ENCODE assay signal across 1 cellular context in the genomic region with DNA sequence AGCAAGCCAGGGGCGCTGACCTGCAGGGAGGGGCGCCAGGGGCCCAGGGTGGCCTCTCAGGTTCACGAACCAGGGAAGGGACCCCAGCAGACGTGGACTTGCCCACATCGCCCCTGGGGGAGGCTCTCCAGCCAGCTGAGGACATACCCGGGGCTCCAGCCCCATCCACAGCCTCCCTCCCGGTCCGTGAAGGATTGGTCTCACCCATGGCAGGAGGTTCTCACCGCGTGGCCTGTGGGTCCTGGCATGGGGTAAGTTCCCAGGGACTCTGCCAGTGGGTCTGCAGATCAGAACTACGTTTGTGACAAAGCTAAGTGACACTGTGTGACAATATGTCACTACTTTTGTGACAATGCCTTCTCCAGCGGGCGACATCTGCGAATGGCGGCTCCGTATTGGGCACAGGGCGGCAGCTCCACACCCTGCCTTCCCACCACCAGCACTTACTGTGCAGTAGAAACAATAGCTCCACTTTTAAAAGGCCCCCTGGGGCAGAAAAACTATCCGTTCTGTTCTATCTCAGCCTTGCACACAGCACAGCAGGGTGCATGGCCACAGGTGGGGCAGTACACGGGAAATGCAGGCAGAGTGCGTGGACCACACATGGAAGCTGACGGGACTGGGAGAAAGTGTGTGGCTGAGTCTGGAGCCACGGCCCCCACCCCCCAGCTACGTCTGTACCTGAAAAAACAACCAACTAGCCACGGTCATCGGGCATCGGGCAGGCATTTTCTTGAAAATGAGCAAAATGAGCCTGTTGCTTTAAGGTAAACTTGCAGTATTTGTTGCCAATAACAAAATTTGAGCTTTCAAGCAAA.
TF ChIP-seq lines count a peak whose summit lies in the region.

No MANE protein-coding gene starts in this region.

TF ChIP-seq in WTC11, 78 proteins besides CTCF, POLR2A, EP300 and RAD21 (continued from another document):
- TF ChIP-seq, protein P1, sequence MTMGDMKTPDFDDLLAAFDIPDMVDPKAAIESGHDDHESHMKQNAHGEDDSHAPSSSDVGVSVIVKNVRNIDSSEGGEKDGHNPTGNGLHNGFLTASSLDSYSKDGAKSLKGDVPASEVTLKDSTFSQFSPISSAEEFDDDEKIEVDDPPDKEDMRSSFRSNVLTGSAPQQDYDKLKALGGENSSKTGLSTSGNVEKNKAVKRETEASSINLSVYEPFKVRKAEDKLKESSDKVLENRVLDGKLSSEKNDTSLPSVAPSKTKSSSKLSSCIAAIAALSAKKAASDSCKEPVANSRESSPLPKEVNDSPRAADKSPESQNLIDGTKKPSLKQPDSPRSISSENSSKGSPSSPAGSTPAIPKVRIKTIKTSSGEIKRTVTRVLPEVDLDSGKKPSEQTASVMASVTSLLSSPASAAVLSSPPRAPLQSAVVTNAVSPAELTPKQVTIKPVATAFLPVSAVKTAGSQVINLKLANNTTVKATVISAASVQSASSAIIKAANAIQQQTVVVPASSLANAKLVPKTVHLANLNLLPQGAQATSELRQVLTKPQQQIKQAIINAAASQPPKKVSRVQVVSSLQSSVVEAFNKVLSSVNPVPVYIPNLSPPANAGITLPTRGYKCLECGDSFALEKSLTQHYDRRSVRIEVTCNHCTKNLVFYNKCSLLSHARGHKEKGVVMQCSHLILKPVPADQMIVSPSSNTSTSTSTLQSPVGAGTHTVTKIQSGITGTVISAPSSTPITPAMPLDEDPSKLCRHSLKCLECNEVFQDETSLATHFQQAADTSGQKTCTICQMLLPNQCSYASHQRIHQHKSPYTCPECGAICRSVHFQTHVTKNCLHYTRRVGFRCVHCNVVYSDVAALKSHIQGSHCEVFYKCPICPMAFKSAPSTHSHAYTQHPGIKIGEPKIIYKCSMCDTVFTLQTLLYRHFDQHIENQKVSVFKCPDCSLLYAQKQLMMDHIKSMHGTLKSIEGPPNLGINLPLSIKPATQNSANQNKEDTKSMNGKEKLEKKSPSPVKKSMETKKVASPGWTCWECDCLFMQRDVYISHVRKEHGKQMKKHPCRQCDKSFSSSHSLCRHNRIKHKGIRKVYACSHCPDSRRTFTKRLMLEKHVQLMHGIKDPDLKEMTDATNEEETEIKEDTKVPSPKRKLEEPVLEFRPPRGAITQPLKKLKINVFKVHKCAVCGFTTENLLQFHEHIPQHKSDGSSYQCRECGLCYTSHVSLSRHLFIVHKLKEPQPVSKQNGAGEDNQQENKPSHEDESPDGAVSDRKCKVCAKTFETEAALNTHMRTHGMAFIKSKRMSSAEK (CRISPR knock-in tag; IDR thresholded peaks at IDR 0.05; ENCODE audit: borderline replicate concordance): no peak
- TF ChIP-seq, protein P2, sequence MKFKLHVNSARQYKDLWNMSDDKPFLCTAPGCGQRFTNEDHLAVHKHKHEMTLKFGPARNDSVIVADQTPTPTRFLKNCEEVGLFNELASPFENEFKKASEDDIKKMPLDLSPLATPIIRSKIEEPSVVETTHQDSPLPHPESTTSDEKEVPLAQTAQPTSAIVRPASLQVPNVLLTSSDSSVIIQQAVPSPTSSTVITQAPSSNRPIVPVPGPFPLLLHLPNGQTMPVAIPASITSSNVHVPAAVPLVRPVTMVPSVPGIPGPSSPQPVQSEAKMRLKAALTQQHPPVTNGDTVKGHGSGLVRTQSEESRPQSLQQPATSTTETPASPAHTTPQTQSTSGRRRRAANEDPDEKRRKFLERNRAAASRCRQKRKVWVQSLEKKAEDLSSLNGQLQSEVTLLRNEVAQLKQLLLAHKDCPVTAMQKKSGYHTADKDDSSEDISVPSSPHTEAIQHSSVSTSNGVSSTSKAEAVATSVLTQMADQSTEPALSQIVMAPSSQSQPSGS (CRISPR knock-in tag; IDR thresholded peaks at IDR 0.05; ENCODE audit: borderline replicate concordance, low read depth): no peak
- TF ChIP-seq ZNF423 (CRISPR knock-in tag; IDR thresholded peaks at IDR 0.05) (no peak), IRF2 (CRISPR knock-in tag; IDR thresholded peaks at IDR 0.05; ENCODE audit: borderline replicate concordance, low read depth) (no peak), ZSCAN18 (CRISPR knock-in tag; IDR thresholded peaks at IDR 0.05) (no peak), RORB (CRISPR knock-in tag; IDR thresholded peaks at IDR 0.05) (no peak), HMGA2 (CRISPR knock-in tag; IDR thresholded peaks at IDR 0.05) (no peak), ZNF263 (CRISPR knock-in tag; IDR thresholded peaks at IDR 0.05; ENCODE audit: low read depth) (no peak), HMGXB4 (CRISPR knock-in tag; IDR thresholded peaks at IDR 0.05) (no peak), CREM (CRISPR knock-in tag; IDR thresholded peaks at IDR 0.05) (no peak), ZNF425 (CRISPR knock-in tag; conservative IDR thresholded peaks at IDR 0.05) (no peak), ZNF396 (CRISPR knock-in tag; IDR thresholded peaks at IDR 0.05; ENCODE audit: borderline replicate concordance) (no peak), ETV6 (CRISPR knock-in tag; IDR thresholded peaks at IDR 0.05) (no peak)
- TF ChIP-seq, protein P3, sequence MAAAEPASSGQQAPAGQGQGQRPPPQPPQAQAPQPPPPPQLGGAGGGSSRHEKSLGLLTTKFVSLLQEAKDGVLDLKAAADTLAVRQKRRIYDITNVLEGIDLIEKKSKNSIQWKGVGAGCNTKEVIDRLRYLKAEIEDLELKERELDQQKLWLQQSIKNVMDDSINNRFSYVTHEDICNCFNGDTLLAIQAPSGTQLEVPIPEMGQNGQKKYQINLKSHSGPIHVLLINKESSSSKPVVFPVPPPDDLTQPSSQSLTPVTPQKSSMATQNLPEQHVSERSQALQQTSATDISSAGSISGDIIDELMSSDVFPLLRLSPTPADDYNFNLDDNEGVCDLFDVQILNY (CRISPR knock-in tag; IDR thresholded peaks at IDR 0.05): no peak
